Comparison of ENCODE assay signal across 1 cellular context in genomic region chrX:38817004-38817703, GRCh38.
TF ChIP-seq lines count a peak whose summit lies in the region.

No MANE protein-coding gene starts in this region.

TF ChIP-seq in SK-N-SH, 30 proteins besides CTCF, POLR2A, EP300 and RAD21 (continued from another document):
- no peak for TF ChIP-seq USF2 (IDR thresholded peaks at IDR 0.05; ENCODE audit: borderline replicate concordance, low read depth, low read length)
- TF ChIP-seq TCF12 (IDR thresholded peaks at IDR 0.05) = no peak
- no peak for TF ChIP-seq RCOR1 (IDR thresholded peaks at IDR 0.05; ENCODE audit: low read length)
- no peak for TF ChIP-seq FOXM1 (IDR thresholded peaks at IDR 0.05; ENCODE audit: low read depth)
- no peak for TF ChIP-seq FOSL2 (IDR thresholded peaks at IDR 0.05; ENCODE audit: borderline replicate concordance, low read depth)
- no peak for TF ChIP-seq NRF1 (IDR thresholded peaks at IDR 0.05; ENCODE audit: low read depth, low read length)
- no peak for TF ChIP-seq YY1 (IDR thresholded peaks at IDR 0.05; ENCODE audit: low read depth)
- no peak for TF ChIP-seq TEAD4 (IDR thresholded peaks at IDR 0.05; ENCODE audit: borderline replicate concordance, insufficient read depth)
- no peak for TF ChIP-seq ZBTB33 (IDR thresholded peaks at IDR 0.05; ENCODE audit: borderline replicate concordance, low read depth)
- TF ChIP-seq IRF3 (IDR thresholded peaks at IDR 0.05; ENCODE audit: low read depth, low read length) = no peak
